ENCODE assay signal across 8 cellular contexts in genomic region chr14:92402500-92402899, GRCh38.
DNase-seq lines count a peak whose midpoint lies in the region; ATAC-seq, FAIRE-seq and TF ChIP-seq lines count a peak whose summit lies in the region.
"Not testable (repeated sequence)": the region's sequence is repeated elsewhere in the genome, so short reads cannot be mapped to it uniquely, and the experiment has no call there.

No MANE protein-coding gene starts in this region.

- peak overlapping the region in 1 of 10 experiments; percentile 34; a peak in 1 of 20 replicates for H3K4me3 ChIP-seq in BLaER1 treated with 17β-estradiol and CSF1 and Interleukin-3, amounts not matched to agents 10 nM and 100 nM
- H3K4me3 ChIP-seq in HEK293 (ENCODE audit: low read depth, low read length); OCI-LY3 (ENCODE audit: low read length); K562; neutrophil (ENCODE audit: low read depth in 1 of 2, low read length in 1 of 2): not testable (repeated sequence)

- not testable (repeated sequence) for H3K4me3 Mint-ChIP-seq in CD14-positive monocyte; dendritic cell treated with granulocyte-macrophage colony-stimulating factor and Interleukin-4, amounts not matched to agents 40 ng/mL and 50 ng/mL, for 4 days

- peaks cover 29 to 38% of the 10 kb centered on the region in 2 donors for H3K36me3 Mint-ChIP-seq in CD14-positive monocyte
- not testable (repeated sequence) for H3K36me3 Mint-ChIP-seq in dendritic cell treated with granulocyte-macrophage colony-stimulating factor and Interleukin-4, amounts not matched to agents 40 ng/mL and 50 ng/mL, for 4 days (ENCODE audit: low read depth)

- H3K9me1 ChIP-seq in K562 (ENCODE audit: control insufficient read depth, insufficient read depth, low read length) = not testable (repeated sequence)

- peak overlapping the region; percentile 79 to 98 (median 94) for H3K27ac Mint-ChIP-seq in CD14-positive monocyte
- peak overlapping the region; percentile 7 for H3K27ac Mint-ChIP-seq in dendritic cell treated with granulocyte-macrophage colony-stimulating factor and Interleukin-4, amounts not matched to agents 40 ng/mL and 50 ng/mL, for 4 days

- not testable (repeated sequence) for TF ChIP-seq RAD21 in K562 (CRISPR knock-in tag; conservative IDR thresholded peaks at IDR 0.05 in 1 of 2, IDR thresholded peaks at IDR 0.05 in 1 of 2)

- H3K4me1 Mint-ChIP-seq in CD14-positive monocyte = peaks cover 94% of the 10 kb centered on the region
- peaks cover 89% of the 10 kb centered on the region for H3K4me1 Mint-ChIP-seq in dendritic cell treated with granulocyte-macrophage colony-stimulating factor and Interleukin-4, amounts not matched to agents 40 ng/mL and 50 ng/mL, for 4 days (ENCODE audit: low read depth)

- CTCF ChIA-PET in HEK293 (lab: Yijun Ruan, JAX); K562 (lab: Yijun Ruan, JAX; ENCODE audit: low intra/inter-chr PET ratio): not testable (repeated sequence)

- not testable (repeated sequence) for H2AFZ ChIP-seq in OCI-LY3 (ENCODE audit: low read depth, low read length); K562 (ENCODE audit: low read depth, low read length)

- H3K36me3 ChIP-seq in BLaER1 treated with 17β-estradiol and CSF1 and Interleukin-3, amounts not matched to agents 10 nM and 100 nM = peaks cover 0 to 12% (median 0%) of the 10 kb centered on the region in 11 experiments; a peak in 2 of 22 replicates
- H3K36me3 ChIP-seq in HEK293 (ENCODE audit: control insufficient read depth in 2 of 2, insufficient read depth in 1 of 2, low read length in 2 of 2); K562 (ENCODE audit: control insufficient read depth, insufficient read depth, low read length); neutrophil: not testable (repeated sequence)
- peaks cover 11% of the 10 kb centered on the region for H3K36me3 ChIP-seq in OCI-LY3 (replicated peaks; ENCODE audit: low read depth, low read length)

- DNase-seq in CD14-positive monocyte (ENCODE audit: low spot score); K562 (ENCODE audit: extremely low read depth in 1 of 4, low spot score in 3 of 4): not testable (repeated sequence)

- POLR2A ChIA-PET in HEK293 (lab: Yijun Ruan, JAX); K562 (lab: Yijun Ruan, JAX): not testable (repeated sequence)

- H3K79me2 ChIP-seq in OCI-LY3 (ENCODE audit: low read length); K562 (ENCODE audit: control insufficient read depth, insufficient read depth, low read length): not testable (repeated sequence)

- H4K20me1 ChIP-seq in BLaER1 treated with 17β-estradiol and CSF1 and Interleukin-3, amounts not matched to agents 10 nM and 100 nM; OCI-LY3 (ENCODE audit: insufficient read depth, low read length); K562 (replicated peaks; ENCODE audit: control insufficient read depth, insufficient read depth, low read length): not testable (repeated sequence)

- H3K4me1 ChIP-seq in BLaER1 treated with 17β-estradiol and CSF1 and Interleukin-3, amounts not matched to agents 10 nM and 100 nM = peaks cover 0 to 93% (median 39%) of the 10 kb centered on the region in 10 experiments; a peak in 15 of 20 replicates
- H3K4me1 ChIP-seq in HEK293 (ENCODE audit: control insufficient read depth, insufficient read depth, low read length); K562 (replicated peaks in 1 of 2; ENCODE audit: control insufficient read depth in 2 of 2, insufficient read depth in 2 of 2, low read length in 2 of 2): not testable (repeated sequence)
- peaks cover 44% of the 10 kb centered on the region for H3K4me1 ChIP-seq in OCI-LY3 (ENCODE audit: low read length)
- H3K4me1 ChIP-seq in neutrophil (ENCODE audit: control insufficient read depth in 1 of 2, insufficient read depth in 1 of 2, low read depth in 1 of 2, low read length in 1 of 2) = peaks cover 99 to 100% of the 10 kb centered on the region in 2 experiments

- FAIRE-seq in K562 (lab: Jason Lieb, UNC) = not testable (repeated sequence)

- in situ Hi-C loops in K562 (cut with MboI) = not testable (repeated sequence)

- not testable (repeated sequence) for BruUV-seq in K562 (replicated peaks; lab: Mats Ljungman, UMichigan)

- WGBS in K562 (ENCODE audit: insufficient coverage, low coverage, missing lambda C conversion rate) = 0% methylated on average over 1 of the region's 1 CpG

- TF ChIP-seq EP300 in K562 (IDR thresholded peaks at IDR 0.05; ENCODE audit: low read length) = not testable (repeated sequence)

- H3K27me3 Mint-ChIP-seq in CD14-positive monocyte (ENCODE audit: low read depth in 3 of 3); dendritic cell treated with granulocyte-macrophage colony-stimulating factor and Interleukin-4, amounts not matched to agents 40 ng/mL and 50 ng/mL, for 4 days: not testable (repeated sequence)

- intact Hi-C loops in CD14-positive monocyte (cut with micrococcal nuclease); K562 (cut with micrococcal nuclease); dendritic cell treated with granulocyte-macrophage colony-stimulating factor and Interleukin-4, amounts not matched to agents 40 ng/mL and 50 ng/mL, for 4 days (cut with micrococcal nuclease): not testable (repeated sequence)

- H3K27me3 ChIP-seq in BLaER1 treated with 17β-estradiol and CSF1 and Interleukin-3, amounts not matched to agents 10 nM and 100 nM; OCI-LY3 (ENCODE audit: low read depth, low read length); K562 (ENCODE audit: control insufficient read depth in 2 of 2, insufficient read depth in 2 of 2, low read length in 2 of 2); neutrophil: not testable (repeated sequence)

- H3K9me3 Mint-ChIP-seq in CD14-positive monocyte = peaks cover 9 to 28% (median 17%) of the 10 kb centered on the region in 7 donors
- not testable (repeated sequence) for H3K9me3 Mint-ChIP-seq in dendritic cell treated with granulocyte-macrophage colony-stimulating factor and Interleukin-4, amounts not matched to agents 40 ng/mL and 50 ng/mL, for 4 days

- not testable (repeated sequence) for ATAC-seq in K562

- H3K9ac ChIP-seq in BLaER1 treated with 17β-estradiol and CSF1 and Interleukin-3, amounts not matched to agents 10 nM and 100 nM; OCI-LY3 (ENCODE audit: low read length); K562 (ENCODE audit: insufficient read depth in 1 of 2, low read depth in 2 of 2, low read length in 2 of 2): not testable (repeated sequence)

- H3K4me2 ChIP-seq in BLaER1 treated with 17β-estradiol and CSF1 and Interleukin-3, amounts not matched to agents 10 nM and 100 nM = peak overlapping the region in 2 of 11 experiments; percentile 81 to 82; a peak in 4 of 22 replicates
- not testable (repeated sequence) for H3K4me2 ChIP-seq in OCI-LY3 (ENCODE audit: low read length); K562 (ENCODE audit: insufficient read depth, low read length)

- not testable (repeated sequence) for TF ChIP-seq CTCF in CD14-positive monocyte (IDR thresholded peaks at IDR 0.05); HEK293 (tag by site-specific recombination; IDR thresholded peaks at IDR 0.05); OCI-LY3 (IDR thresholded peaks at IDR 0.05; ENCODE audit: low read depth, low read length); VCaP (conservative IDR thresholded peaks at IDR 0.05); K562 (IDR thresholded peaks at IDR 0.05 in 2 of 3, conservative IDR thresholded peaks at IDR 0.05 in 1 of 3; ENCODE audit: insufficient read depth in 2 of 3, low read depth in 1 of 3, low read length in 3 of 3); neutrophil (IDR thresholded peaks at IDR 0.05)

- H3K27ac ChIP-seq in BLaER1 treated with 17β-estradiol and CSF1 and Interleukin-3, amounts not matched to agents 10 nM and 100 nM = peak overlapping the region in 6 of 11 experiments; percentile 75 to 90 (median 85); a peak in 9 of 22 replicates
- not testable (repeated sequence) for H3K27ac ChIP-seq in HEK293 (ENCODE audit: extremely low read depth, low read depth, low read length); K562 (ENCODE audit: extremely low read depth, low read depth, low read length)
- H3K27ac ChIP-seq in OCI-LY3 (ENCODE audit: low read length) (peak overlapping the region; percentile 96), VCaP (0 out of 2 replicates have a peak overlapping the region, but pooled peaks have one; percentile 4), neutrophil (peak overlapping the region; percentile 93)

- not testable (repeated sequence) for TF ChIP-seq POLR2A in K562 (conservative IDR thresholded peaks at IDR 0.05)

- peaks cover 16 to 41% (median 25%) of the 10 kb centered on the region in 11 experiments for H3K9me3 ChIP-seq in BLaER1 treated with 17β-estradiol and CSF1 and Interleukin-3, amounts not matched to agents 10 nM and 100 nM (replicated peaks in 1 of 11)
- H3K9me3 ChIP-seq in HEK293 (ENCODE audit: control insufficient read depth, insufficient read depth, low read depth, low read length); K562 (replicated peaks; ENCODE audit: control insufficient read depth, insufficient read depth, low read depth, low read length); neutrophil: not testable (repeated sequence)
- peaks cover 23% of the 10 kb centered on the region for H3K9me3 ChIP-seq in OCI-LY3 (ENCODE audit: insufficient read depth, low read length)

TF ChIP-seq in HEK293, 187 proteins besides CTCF, POLR2A, EP300 and RAD21:
- TF ChIP-seq SETDB1 (IDR thresholded peaks at IDR 0.05; ENCODE audit: insufficient read length, low read length) = peak; percentile 62

TF ChIP-seq in K562, 482 proteins besides CTCF, POLR2A, EP300 and RAD21:
- peak; percentile 77; the same call in 1 of the 2 replicates for TF ChIP-seq ZNF431 (CRISPR knock-in tag; IDR thresholded peaks at IDR 0.05)
